Comparison of ENCODE assay signal across 34 cellular contexts in genomic region chr3:156768390-156768789, GRCh38. TPM values are rescaled to one million over a fixed set of nuclear protein-coding genes. Genes with fewer than 3 reads are reported as not detected.
DNase-seq lines count a peak whose midpoint lies in the region; ATAC-seq, FAIRE-seq and TF ChIP-seq lines count a peak whose summit lies in the region.
"Had no signal": no experiment of that assay in that cellular context is flagged by ENCODE, and none has a peak within 500 bp of the region (broad histone marks: within the 10 kb centered on the region; RNA-seq: fewer than 3 reads in every experiment).

No MANE protein-coding gene starts in this region.

- H3K27ac ChIP-seq in A549: no peak overlapping the region
- H3K27ac ChIP-seq in K562 (ENCODE audit: extremely low read depth, low read depth, low read length): no peak overlapping the region
- H3K27ac ChIP-seq in mesenchymal stem cell (ENCODE audit: low read length, poor library complexity, severe bottlenecking): no peak overlapping the region
- H3K27ac ChIP-seq in parathyroid adenoma: peak overlapping the region; percentile 98
- H3K27ac ChIP-seq in neuronal stem cell (replicated peaks; ENCODE audit: low read length): no peak overlapping the region
- H3K27ac ChIP-seq: 22Rv1; BLaER1; BLaER1 treated with 17β-estradiol and CSF1 and Interleukin-3, amounts not matched to agents 10 nM and 100 nM; C4-2B had no signal

- BruUV-seq in K562 (replicated peaks; lab: Mats Ljungman, UMichigan): no TSS peak

- CTCF ChIA-PET in A549 (lab: Yijun Ruan, JAX) (interaction anchor here (0.9 to 1.4 kb wide), 2 partner anchors 11 to 314 kb away, joined by 3 read pairs; no protein-coding TSS in a partner anchor), K562 (lab: Yijun Ruan, JAX; ENCODE audit: low intra/inter-chr PET ratio) (no interaction called here)

- H3K4me2 ChIP-seq in A549 (no peak overlapping the region), K562 (ENCODE audit: insufficient read depth, low read length) (no peak overlapping the region), mesenchymal stem cell (ENCODE audit: low read length, poor library complexity, severe bottlenecking) (no peak overlapping the region), parathyroid adenoma (ENCODE audit: low read length) (no peak overlapping the region), neuronal stem cell (ENCODE audit: insufficient read depth, low read length, poor library complexity, severe bottlenecking) (no peak overlapping the region)
- H3K4me2 ChIP-seq: BLaER1; BLaER1 treated with 17β-estradiol and CSF1 and Interleukin-3, amounts not matched to agents 10 nM and 100 nM had no signal

- H3K27me3 ChIP-seq in K562 (ENCODE audit: control insufficient read depth in 2 of 2, insufficient read depth in 2 of 2, low read length in 2 of 2) (no peaks in the 10 kb centered on the region), mesenchymal stem cell (ENCODE audit: control insufficient read depth in 1 of 2, insufficient read depth in 1 of 2, low read length in 2 of 2) (no peaks in the 10 kb centered on the region), parathyroid adenoma (ENCODE audit: control insufficient read depth, insufficient read depth, low read length) (no peaks in the 10 kb centered on the region), neuronal stem cell (ENCODE audit: control insufficient read depth in 3 of 3, insufficient read depth in 3 of 3, low read depth in 1 of 3, low read length in 3 of 3) (no peaks in the 10 kb centered on the region)
- H3K27me3 ChIP-seq: BE2C; BLaER1; BLaER1 treated with 17β-estradiol and CSF1 and Interleukin-3, amounts not matched to agents 10 nM and 100 nM had no signal

- H3K4me1 ChIP-seq in A549 (peaks cover 7% of the 10 kb centered on the region; the same call in 1 of the 3 replicates), K562 (replicated peaks in 1 of 2; ENCODE audit: control insufficient read depth in 2 of 2, insufficient read depth in 2 of 2, low read length in 2 of 2) (peaks cover 0 to 6% of the 10 kb centered on the region in 2 experiments; a peak in 2 of 5 replicates), mesenchymal stem cell (ENCODE audit: control insufficient read depth, insufficient read depth, low read depth, low read length) (peaks cover 2% of the 10 kb centered on the region), parathyroid adenoma (peaks cover 64% of the 10 kb centered on the region), neuronal stem cell (ENCODE audit: control insufficient read depth in 2 of 2, insufficient read depth in 1 of 2, low read depth in 1 of 2, low read length in 2 of 2) (peaks cover 0 to 4% of the 10 kb centered on the region in 2 donors)
- H3K4me1 ChIP-seq: BE2C, Caco-2 had no signal

- intact Hi-C loops in K562 (cut with micrococcal nuclease): no loop called here

- H3K4ac ChIP-seq in mesenchymal stem cell (ENCODE audit: low read depth in 1 of 2, low read length in 2 of 2) (no peak overlapping the region), neuronal stem cell (ENCODE audit: low read length) (no peak overlapping the region)

- H3K9ac ChIP-seq in K562 (ENCODE audit: insufficient read depth in 1 of 2, low read depth in 2 of 2, low read length in 2 of 2): no peak overlapping the region
- no peak overlapping the region for H3K9ac ChIP-seq in mesenchymal stem cell (ENCODE audit: low read length)
- no peak overlapping the region for H3K9ac ChIP-seq in parathyroid adenoma
- H3K9ac ChIP-seq in neuronal stem cell (ENCODE audit: low read depth, low read length, poor library complexity): no peak overlapping the region
- H3K9ac ChIP-seq: BLaER1; BLaER1 treated with 17β-estradiol and CSF1 and Interleukin-3, amounts not matched to agents 10 nM and 100 nM had no signal

- no peak overlapping the region for H3K23ac ChIP-seq in mesenchymal stem cell (ENCODE audit: low read length in 2 of 2)
- no peak overlapping the region for H3K23ac ChIP-seq in neuronal stem cell (ENCODE audit: low read depth, low read length, poor library complexity)

- H3K9me3 ChIP-seq in A549 (no peaks in the 10 kb centered on the region), K562 (replicated peaks; ENCODE audit: control insufficient read depth, insufficient read depth, low read depth, low read length) (no peaks in the 10 kb centered on the region), mesenchymal stem cell (ENCODE audit: control insufficient read depth, low read length) (no peaks in the 10 kb centered on the region), parathyroid adenoma (ENCODE audit: control insufficient read depth, low read length) (no peaks in the 10 kb centered on the region), neuronal stem cell (replicated peaks in 1 of 2; ENCODE audit: control insufficient read depth in 2 of 2, insufficient read depth in 1 of 2, low read depth in 1 of 2, low read length in 2 of 2) (no peaks in the 10 kb centered on the region)
- H3K9me3 ChIP-seq: BE2C; BLaER1; BLaER1 treated with 17β-estradiol and CSF1 and Interleukin-3, amounts not matched to agents 10 nM and 100 nM; Caco-2 had no signal

- H3K79me2 ChIP-seq in K562 (ENCODE audit: control insufficient read depth, insufficient read depth, low read length) (no peaks in the 10 kb centered on the region), parathyroid adenoma (peaks cover 24% of the 10 kb centered on the region)

- TF ChIP-seq RAD21 in A549 (conservative IDR thresholded peaks at IDR 0.05 in 1 of 2, IDR thresholded peaks at IDR 0.05 in 1 of 2): no peak
- no peak for TF ChIP-seq RAD21 in K562 (CRISPR knock-in tag; conservative IDR thresholded peaks at IDR 0.05 in 1 of 2, IDR thresholded peaks at IDR 0.05 in 1 of 2)

- H3K79me1 ChIP-seq in mesenchymal stem cell (replicated peaks; ENCODE audit: low read length, poor library complexity, severe bottlenecking) (no peaks in the 10 kb centered on the region), neuronal stem cell (ENCODE audit: low read depth, low read length) (no peaks in the 10 kb centered on the region)

- no peak overlapping the region for H3K18ac ChIP-seq in mesenchymal stem cell (ENCODE audit: low read depth in 1 of 2, low read length in 2 of 2)
- no peak overlapping the region for H3K18ac ChIP-seq in neuronal stem cell (ENCODE audit: low read length)

- H3K14ac ChIP-seq in mesenchymal stem cell (ENCODE audit: low read length in 2 of 2): no peak overlapping the region
- no peak overlapping the region for H3K14ac ChIP-seq in neuronal stem cell (ENCODE audit: low read length)

- in situ Hi-C loops in K562 (cut with MboI): no loop called here

- POLR2A ChIA-PET in A549 (lab: Yijun Ruan, JAX) (no interaction called here), K562 (lab: Yijun Ruan, JAX) (interaction anchor here (0.6 kb wide), 1 partner anchor 49 kb away, joined by 4 read pairs; no protein-coding TSS in a partner anchor)

- H4K91ac ChIP-seq in mesenchymal stem cell (ENCODE audit: low read length): no peak overlapping the region
- H4K91ac ChIP-seq in neuronal stem cell (ENCODE audit: low read depth, low read length, poor library complexity): no peak overlapping the region

- no peaks in the 10 kb centered on the region for H3K9me1 ChIP-seq in K562 (ENCODE audit: control insufficient read depth, insufficient read depth, low read length)

- no peak for TF ChIP-seq CTCF in A549 (IDR thresholded peaks at IDR 0.05)
- no peak for TF ChIP-seq CTCF in K562 (IDR thresholded peaks at IDR 0.05 in 2 of 3, conservative IDR thresholded peaks at IDR 0.05 in 1 of 3; ENCODE audit: insufficient read depth in 2 of 3, low read depth in 1 of 3, low read length in 3 of 3)
- no peak for TF ChIP-seq CTCF in parathyroid adenoma (IDR thresholded peaks at IDR 0.05)

- no peak for TF ChIP-seq POLR2A in A549 (IDR thresholded peaks at IDR 0.05; ENCODE audit: low read length)
- no peak for TF ChIP-seq POLR2A in K562 (conservative IDR thresholded peaks at IDR 0.05)

- H3K4me3 ChIP-seq in A549 (no peak overlapping the region), K562 (no peak overlapping the region), mesenchymal stem cell (ENCODE audit: insufficient read depth in 1 of 2, low read depth in 1 of 2, low read length in 2 of 2) (no peak overlapping the region), parathyroid adenoma (ENCODE audit: low read depth, low read length) (no peak overlapping the region), neuronal stem cell (ENCODE audit: low read length in 2 of 2) (no peak overlapping the region)
- H3K4me3 ChIP-seq: BLaER1; BLaER1 treated with 17β-estradiol and CSF1 and Interleukin-3, amounts not matched to agents 10 nM and 100 nM had no signal

- H4K8ac ChIP-seq in mesenchymal stem cell (ENCODE audit: low read length): no peak overlapping the region
- H4K8ac ChIP-seq in neuronal stem cell (ENCODE audit: low read depth, low read length): no peak overlapping the region

- H2BK5ac ChIP-seq in mesenchymal stem cell (ENCODE audit: low read depth, low read length, poor library complexity, severe bottlenecking) (no peak overlapping the region), neuronal stem cell (ENCODE audit: low read length) (no peak overlapping the region)

- H2BK120ac ChIP-seq in mesenchymal stem cell (ENCODE audit: low read depth, low read length) (no peak overlapping the region), neuronal stem cell (ENCODE audit: low read depth, low read length) (no peak overlapping the region)

- H3K36me3 ChIP-seq in K562 (ENCODE audit: control insufficient read depth, insufficient read depth, low read length) (no peaks in the 10 kb centered on the region), mesenchymal stem cell (ENCODE audit: control insufficient read depth in 1 of 2, insufficient read depth in 2 of 2, low read depth in 1 of 2, low read length in 2 of 2) (no peaks in the 10 kb centered on the region), parathyroid adenoma (ENCODE audit: control insufficient read depth, insufficient read depth, low read length) (no peaks in the 10 kb centered on the region), neuronal stem cell (replicated peaks in 1 of 2; ENCODE audit: control insufficient read depth in 2 of 2, insufficient read depth in 2 of 2, low read length in 2 of 2) (no peaks in the 10 kb centered on the region)
- H3K36me3 ChIP-seq: BE2C; BLaER1; BLaER1 treated with 17β-estradiol and CSF1 and Interleukin-3, amounts not matched to agents 10 nM and 100 nM had no signal

- H2AK5ac ChIP-seq in mesenchymal stem cell (ENCODE audit: low read length, severe bottlenecking) (peak overlapping the region; percentile 78), neuronal stem cell (ENCODE audit: low read depth, low read length) (no peak overlapping the region)

- 92% methylated on average over 3 of the region's 3 CpGs for WGBS in A549 (ENCODE audit: missing lambda C conversion rate)
- 37% methylated on average over 3 of the region's 3 CpGs for WGBS in K562 (ENCODE audit: insufficient coverage, low coverage, missing lambda C conversion rate)
- WGBS in mesenchymal stem cell: 100% methylated on average over 2 of the region's 3 CpGs
- WGBS in neuronal stem cell (ENCODE audit: extremely low coverage in 2 of 2, insufficient read length in 2 of 2, insufficient replicate concordance in 1 of 2), 2 donors: no CpG with 5 or more reads among the region's 3 CpGs

- no peaks in the 10 kb centered on the region for H4K20me1 ChIP-seq in K562 (replicated peaks; ENCODE audit: control insufficient read depth, insufficient read depth, low read length)
- H4K20me1 ChIP-seq: BLaER1; BLaER1 treated with 17β-estradiol and CSF1 and Interleukin-3, amounts not matched to agents 10 nM and 100 nM had no signal

- ATAC-seq in A549: no peak
- no peak for ATAC-seq in K562
- ATAC-seq: CD8-positive, alpha-beta T cell had no signal

- no peak overlapping the region for H2BK12ac ChIP-seq in mesenchymal stem cell (ENCODE audit: low read length in 2 of 2)
- no peak overlapping the region for H2BK12ac ChIP-seq in neuronal stem cell (ENCODE audit: low read length)

- TF ChIP-seq EP300 in A549 (IDR thresholded peaks at IDR 0.05): no peak
- no peak for TF ChIP-seq EP300 in K562 (IDR thresholded peaks at IDR 0.05; ENCODE audit: low read length)

- no peak overlapping the region for H2AFZ ChIP-seq in K562 (ENCODE audit: low read depth, low read length)
- no peak overlapping the region for H2AFZ ChIP-seq in mesenchymal stem cell (ENCODE audit: low read depth, low read length)
- no peak overlapping the region for H2AFZ ChIP-seq in parathyroid adenoma
- no peak overlapping the region for H2AFZ ChIP-seq in neuronal stem cell (ENCODE audit: low read length)

- FAIRE-seq in A549 (lab: Jason Lieb, UNC) (peak; percentile 13), K562 (lab: Jason Lieb, UNC) (no peak)
- FAIRE-seq: A204.1, D721Med had no signal

- DNase-seq in A549 (ENCODE audit: low read depth in 1 of 2, low spot score in 1 of 2): no peak
- DNase-seq in K562 (ENCODE audit: extremely low read depth in 1 of 4, low spot score in 3 of 4): no peak
- DNase-seq in mesenchymal stem cell: no peak
- DNase-seq in NOMO-1 treated with DMSO at 0.1 percent for 48 hours (lab: John Stamatoyannopoulos, UW; ENCODE audit: unreplicated experiment): no peak
- no peak for DNase-seq in neuronal stem cell (ENCODE audit: low spot score)
- no peak for DNase-seq in DMS 273 treated with DMSO at 0.1 percent for 48 hours (lab: John Stamatoyannopoulos, UW)
- DNase-seq in NCI-H1436 (lab: John Stamatoyannopoulos, UW): no peak
- DNase-seq: 8988T; ACHN; AML-193; BE2C; C1 segment of cervical spinal cord; Caco-2; Calu3; CD4-positive, alpha-beta memory T cell; CD4-positive, alpha-beta T cell; CD4-positive, CD25-positive, alpha-beta regulatory T cell; CD8-positive, alpha-beta memory T cell; CD8-positive, alpha-beta T cell; COR-L47; DMS153; DMS53; DMS79; DMS79 treated with DMSO at 0.1 percent for 48 hours; DND-41; EL had no signal

- H2BK15ac ChIP-seq in mesenchymal stem cell (ENCODE audit: low read depth, poor library complexity, severe bottlenecking): no peak overlapping the region
- no peak overlapping the region for H2BK15ac ChIP-seq in neuronal stem cell (ENCODE audit: low read length)

RNA-seq across cellular contexts. Expression of gene LEKR1, which starts 57.8 kb away (rescaled TPM):
- polyA plus RNA-seq in A549 (2011; rRNA removed) (0.69 and 1.4 TPM in 2 replicates), A549 (2017; fragmentation: RNase III; extraction: RNeasy Plus Mini Kit Qiagen cat#74134 plus additional on column Dnase treatment) (0.89 to 1.3 TPM (median 1.2 TPM) in 3 replicates), K562 (2011; rRNA removed) (1.1 and 1.2 TPM in 2 replicates), K562 (2014; fragmentation: Illumina TruSeq; extraction: Trizol) (0.55 and 0.77 TPM in 2 replicates), K562 (2014; fragmentation: Nextera tagmentation; extraction: Ambion mirVana) (1 to 10 TPM; 1.3 to 1.8 TPM), K562 (2014; rRNA removed) (0.76 and 0.89 TPM in 2 replicates)
- 0.31 and 0.32 TPM in 2 replicates for polyA plus RNA-seq in A549 (2012; cell fraction: cytosol; rRNA removed)
- polyA plus RNA-seq in A549 (2012; cell fraction: nucleus; rRNA removed): 0.11 and 0.26 TPM in 2 replicates
- 2.8 and 3.9 TPM in 2 replicates for polyA minus RNA-seq in A549 (2011; rRNA and poly(A)+ RNA removed)
- total RNA-seq in K562 (2011; cell fraction: chromatin; rRNA removed; ENCODE audit: low replicate concordance): 2.5 and 5.3 TPM in 2 replicates
- 1.5 and 3.0 TPM in 2 replicates for total RNA-seq in K562 (2011; cell fraction: nucleolus; rRNA removed)
- 2.2 and 5.3 TPM in 2 replicates for total RNA-seq in K562 (2011; cell fraction: nucleoplasm; rRNA removed)
- total RNA-seq in K562 (2014; rRNA removed) (0.33 and 0.91 TPM in 2 replicates), K562 (2014; rRNA removed; fragmentation: Illumina TruSeq; extraction: Trizol) (1.8 TPM in 2 replicates), K562 (2015; rRNA removed; fragmentation: Illumina TruSeq; extraction: Trizol) (0.87 and 1.1 TPM in 2 replicates), K562 (2021) (0.98 and 1.4 TPM in 2 replicates)
- 0.22 and 0.31 TPM in 2 replicates for polyA plus RNA-seq in K562 (2011; cell fraction: cytosol; rRNA removed)
- 1.2 TPM in 2 replicates for polyA plus RNA-seq in K562 (2011; cell fraction: nucleus; rRNA removed)
- polyA plus RNA-seq in K562 (2012): 1.3 and 2.3 TPM in 2 replicates
- 3.7 and 5.4 TPM in 2 replicates for polyA minus RNA-seq in K562 (2011; rRNA and poly(A)+ RNA removed)
- not detected in 2 replicates for polyA minus RNA-seq in K562 (2011; cell fraction: cytosol; rRNA and poly(A)+ RNA removed)
- 6.1 and 8.0 TPM in 2 replicates for polyA minus RNA-seq in K562 (2011; cell fraction: nucleus; rRNA and poly(A)+ RNA removed)
- polyA plus RNA-seq in mesenchymal stem cell (2013, experiment 1 of 2): 0.12 TPM
- polyA plus RNA-seq in mesenchymal stem cell (2013, experiment 2 of 2): 0.23 TPM
- polyA plus RNA-seq in neuronal stem cell (2013, experiment 1 of 2): 0.54 TPM
- 0.22 TPM for polyA plus RNA-seq in neuronal stem cell (2013, experiment 2 of 2)
- total RNA-seq: G401 had no signal
